1 cellular context compared by ENCODE assay signal in the genomic region with DNA sequence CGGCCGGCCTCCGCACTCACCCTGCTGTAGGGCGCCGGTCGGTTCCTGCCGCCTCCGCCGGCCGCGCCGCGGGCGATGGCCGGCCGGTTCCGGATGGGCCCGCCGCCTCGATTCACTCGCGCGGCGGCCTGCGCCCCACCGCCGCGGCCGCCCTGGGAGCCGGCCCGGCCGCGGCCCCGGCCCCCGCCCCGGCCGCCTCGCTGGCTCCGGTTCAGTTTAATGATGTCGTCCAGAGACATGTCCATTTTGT.
TF ChIP-seq lines count a peak whose summit lies in the region.

No MANE protein-coding gene starts in this region.

TF ChIP-seq in WTC11, 78 proteins besides CTCF, POLR2A, EP300 and RAD21:
- TF ChIP-seq KAT7 (CRISPR knock-in tag; IDR thresholded peaks at IDR 0.05; ENCODE audit: borderline replicate concordance) (no peak), ESRRA (CRISPR knock-in tag; IDR thresholded peaks at IDR 0.05; ENCODE audit: borderline replicate concordance) (no peak), GRHL2 (CRISPR knock-in tag; IDR thresholded peaks at IDR 0.05; ENCODE audit: insufficient replicate concordance, severe bottlenecking) (no peak), ZNF317 (CRISPR knock-in tag; IDR thresholded peaks at IDR 0.05; ENCODE audit: borderline replicate concordance, low read depth) (no peak), ZNF138 (CRISPR knock-in tag; conservative IDR thresholded peaks at IDR 0.05) (no peak), MXD4 (CRISPR knock-in tag; IDR thresholded peaks at IDR 0.05; ENCODE audit: borderline replicate concordance) (no peak), ZNF416 (CRISPR knock-in tag; IDR thresholded peaks at IDR 0.05) (no peak), EMX1 (CRISPR knock-in tag; IDR thresholded peaks at IDR 0.05) (no peak), TEAD1 (CRISPR knock-in tag; IDR thresholded peaks at IDR 0.05) (no peak), NR2C2 (CRISPR knock-in tag; IDR thresholded peaks at IDR 0.05) (no peak), ZNF232 (CRISPR knock-in tag; IDR thresholded peaks at IDR 0.05) (no peak), JUN (CRISPR knock-in tag; IDR thresholded peaks at IDR 0.05) (no peak), ZBTB21 (CRISPR knock-in tag; IDR thresholded peaks at IDR 0.05; ENCODE audit: borderline replicate concordance) (no peak)
- TF ChIP-seq, protein P1, sequence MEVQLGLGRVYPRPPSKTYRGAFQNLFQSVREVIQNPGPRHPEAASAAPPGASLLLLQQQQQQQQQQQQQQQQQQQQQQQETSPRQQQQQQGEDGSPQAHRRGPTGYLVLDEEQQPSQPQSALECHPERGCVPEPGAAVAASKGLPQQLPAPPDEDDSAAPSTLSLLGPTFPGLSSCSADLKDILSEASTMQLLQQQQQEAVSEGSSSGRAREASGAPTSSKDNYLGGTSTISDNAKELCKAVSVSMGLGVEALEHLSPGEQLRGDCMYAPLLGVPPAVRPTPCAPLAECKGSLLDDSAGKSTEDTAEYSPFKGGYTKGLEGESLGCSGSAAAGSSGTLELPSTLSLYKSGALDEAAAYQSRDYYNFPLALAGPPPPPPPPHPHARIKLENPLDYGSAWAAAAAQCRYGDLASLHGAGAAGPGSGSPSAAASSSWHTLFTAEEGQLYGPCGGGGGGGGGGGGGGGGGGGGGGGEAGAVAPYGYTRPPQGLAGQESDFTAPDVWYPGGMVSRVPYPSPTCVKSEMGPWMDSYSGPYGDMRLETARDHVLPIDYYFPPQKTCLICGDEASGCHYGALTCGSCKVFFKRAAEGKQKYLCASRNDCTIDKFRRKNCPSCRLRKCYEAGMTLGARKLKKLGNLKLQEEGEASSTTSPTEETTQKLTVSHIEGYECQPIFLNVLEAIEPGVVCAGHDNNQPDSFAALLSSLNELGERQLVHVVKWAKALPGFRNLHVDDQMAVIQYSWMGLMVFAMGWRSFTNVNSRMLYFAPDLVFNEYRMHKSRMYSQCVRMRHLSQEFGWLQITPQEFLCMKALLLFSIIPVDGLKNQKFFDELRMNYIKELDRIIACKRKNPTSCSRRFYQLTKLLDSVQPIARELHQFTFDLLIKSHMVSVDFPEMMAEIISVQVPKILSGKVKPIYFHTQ (CRISPR knock-in tag; IDR thresholded peaks at IDR 0.05) = no peak
- TF ChIP-seq, protein P2, sequence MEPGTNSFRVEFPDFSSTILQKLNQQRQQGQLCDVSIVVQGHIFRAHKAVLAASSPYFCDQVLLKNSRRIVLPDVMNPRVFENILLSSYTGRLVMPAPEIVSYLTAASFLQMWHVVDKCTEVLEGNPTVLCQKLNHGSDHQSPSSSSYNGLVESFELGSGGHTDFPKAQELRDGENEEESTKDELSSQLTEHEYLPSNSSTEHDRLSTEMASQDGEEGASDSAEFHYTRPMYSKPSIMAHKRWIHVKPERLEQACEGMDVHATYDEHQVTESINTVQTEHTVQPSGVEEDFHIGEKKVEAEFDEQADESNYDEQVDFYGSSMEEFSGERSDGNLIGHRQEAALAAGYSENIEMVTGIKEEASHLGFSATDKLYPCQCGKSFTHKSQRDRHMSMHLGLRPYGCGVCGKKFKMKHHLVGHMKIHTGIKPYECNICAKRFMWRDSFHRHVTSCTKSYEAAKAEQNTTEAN (CRISPR knock-in tag; IDR thresholded peaks at IDR 0.05) = no peak
- TF ChIP-seq, protein P3, sequence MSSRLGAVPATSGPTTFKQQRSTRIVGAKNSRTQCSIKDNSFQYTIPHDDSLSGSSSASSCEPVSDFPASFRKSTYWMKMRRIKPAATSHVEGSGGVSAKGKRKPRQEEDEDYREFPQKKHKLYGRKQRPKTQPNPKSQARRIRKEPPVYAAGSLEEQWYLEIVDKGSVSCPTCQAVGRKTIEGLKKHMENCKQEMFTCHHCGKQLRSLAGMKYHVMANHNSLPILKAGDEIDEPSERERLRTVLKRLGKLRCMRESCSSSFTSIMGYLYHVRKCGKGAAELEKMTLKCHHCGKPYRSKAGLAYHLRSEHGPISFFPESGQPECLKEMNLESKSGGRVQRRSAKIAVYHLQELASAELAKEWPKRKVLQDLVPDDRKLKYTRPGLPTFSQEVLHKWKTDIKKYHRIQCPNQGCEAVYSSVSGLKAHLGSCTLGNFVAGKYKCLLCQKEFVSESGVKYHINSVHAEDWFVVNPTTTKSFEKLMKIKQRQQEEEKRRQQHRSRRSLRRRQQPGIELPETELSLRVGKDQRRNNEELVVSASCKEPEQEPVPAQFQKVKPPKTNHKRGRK (CRISPR knock-in tag; IDR thresholded peaks at IDR 0.05; ENCODE audit: borderline replicate concordance) = no peak
- TF ChIP-seq, protein P4, sequence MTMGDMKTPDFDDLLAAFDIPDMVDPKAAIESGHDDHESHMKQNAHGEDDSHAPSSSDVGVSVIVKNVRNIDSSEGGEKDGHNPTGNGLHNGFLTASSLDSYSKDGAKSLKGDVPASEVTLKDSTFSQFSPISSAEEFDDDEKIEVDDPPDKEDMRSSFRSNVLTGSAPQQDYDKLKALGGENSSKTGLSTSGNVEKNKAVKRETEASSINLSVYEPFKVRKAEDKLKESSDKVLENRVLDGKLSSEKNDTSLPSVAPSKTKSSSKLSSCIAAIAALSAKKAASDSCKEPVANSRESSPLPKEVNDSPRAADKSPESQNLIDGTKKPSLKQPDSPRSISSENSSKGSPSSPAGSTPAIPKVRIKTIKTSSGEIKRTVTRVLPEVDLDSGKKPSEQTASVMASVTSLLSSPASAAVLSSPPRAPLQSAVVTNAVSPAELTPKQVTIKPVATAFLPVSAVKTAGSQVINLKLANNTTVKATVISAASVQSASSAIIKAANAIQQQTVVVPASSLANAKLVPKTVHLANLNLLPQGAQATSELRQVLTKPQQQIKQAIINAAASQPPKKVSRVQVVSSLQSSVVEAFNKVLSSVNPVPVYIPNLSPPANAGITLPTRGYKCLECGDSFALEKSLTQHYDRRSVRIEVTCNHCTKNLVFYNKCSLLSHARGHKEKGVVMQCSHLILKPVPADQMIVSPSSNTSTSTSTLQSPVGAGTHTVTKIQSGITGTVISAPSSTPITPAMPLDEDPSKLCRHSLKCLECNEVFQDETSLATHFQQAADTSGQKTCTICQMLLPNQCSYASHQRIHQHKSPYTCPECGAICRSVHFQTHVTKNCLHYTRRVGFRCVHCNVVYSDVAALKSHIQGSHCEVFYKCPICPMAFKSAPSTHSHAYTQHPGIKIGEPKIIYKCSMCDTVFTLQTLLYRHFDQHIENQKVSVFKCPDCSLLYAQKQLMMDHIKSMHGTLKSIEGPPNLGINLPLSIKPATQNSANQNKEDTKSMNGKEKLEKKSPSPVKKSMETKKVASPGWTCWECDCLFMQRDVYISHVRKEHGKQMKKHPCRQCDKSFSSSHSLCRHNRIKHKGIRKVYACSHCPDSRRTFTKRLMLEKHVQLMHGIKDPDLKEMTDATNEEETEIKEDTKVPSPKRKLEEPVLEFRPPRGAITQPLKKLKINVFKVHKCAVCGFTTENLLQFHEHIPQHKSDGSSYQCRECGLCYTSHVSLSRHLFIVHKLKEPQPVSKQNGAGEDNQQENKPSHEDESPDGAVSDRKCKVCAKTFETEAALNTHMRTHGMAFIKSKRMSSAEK (CRISPR knock-in tag; IDR thresholded peaks at IDR 0.05; ENCODE audit: borderline replicate concordance) = no peak
- TF ChIP-seq, protein P5, sequence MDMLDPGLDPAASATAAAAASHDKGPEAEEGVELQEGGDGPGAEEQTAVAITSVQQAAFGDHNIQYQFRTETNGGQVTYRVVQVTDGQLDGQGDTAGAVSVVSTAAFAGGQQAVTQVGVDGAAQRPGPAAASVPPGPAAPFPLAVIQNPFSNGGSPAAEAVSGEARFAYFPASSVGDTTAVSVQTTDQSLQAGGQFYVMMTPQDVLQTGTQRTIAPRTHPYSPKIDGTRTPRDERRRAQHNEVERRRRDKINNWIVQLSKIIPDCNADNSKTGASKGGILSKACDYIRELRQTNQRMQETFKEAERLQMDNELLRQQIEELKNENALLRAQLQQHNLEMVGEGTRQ (CRISPR knock-in tag; IDR thresholded peaks at IDR 0.05) = no peak
